In genomic region chr4:2259541-2260267, GRCh38 we compare ENCODE assay signal across 9 cellular contexts. TPM values are rescaled to one million over a fixed set of nuclear protein-coding genes. Genes with fewer than 3 reads are reported as not detected.
DNase-seq lines count a peak whose midpoint lies in the region; ATAC-seq and TF ChIP-seq lines count a peak whose summit lies in the region.
"Had no signal": no experiment of that assay in that cellular context is flagged by ENCODE, and none has a peak within 500 bp of the region (broad histone marks: within the 10 kb centered on the region; RNA-seq: fewer than 3 reads in every experiment).

No MANE protein-coding gene starts in this region.

- POLR2A ChIA-PET in CD8-positive, alpha-beta memory T cell (lab: Charles Lee) = interaction anchor here (0.9 kb wide), 1 partner anchor 19 kb away, joined by 3 read pairs; no protein-coding TSS in a partner anchor
- POLR2A ChIA-PET in activated CD4-positive, alpha-beta memory T cell treated with anti-CD3 and anti-CD28 coated beads for 36 hours (lab: Charles Lee) = no interaction called here

- H3K4me1 ChIP-seq in CD8-positive, alpha-beta memory T cell (ENCODE audit: insufficient read depth, low read length) = peaks cover 23% of the 10 kb centered on the region

- H3K27ac Mint-ChIP-seq in CD8-positive, alpha-beta memory T cell = peak overlapping the region; percentile 41 to 78 (median 56)
- no peak overlapping the region for H3K27ac Mint-ChIP-seq in activated CD4-positive, alpha-beta memory T cell treated with anti-CD3 and anti-CD28 coated beads for 36 hours
- no peak overlapping the region for H3K27ac Mint-ChIP-seq in Calu3 (ENCODE audit: unreplicated experiment)

- no peak overlapping the region for H3K27ac ChIP-seq in CD8-positive, alpha-beta memory T cell (ENCODE audit: low read depth, low read length)

- peaks cover 4 to 35% (median 7%) of the 10 kb centered on the region in 3 donors for H3K4me1 Mint-ChIP-seq in CD8-positive, alpha-beta memory T cell
- peaks cover 3% of the 10 kb centered on the region for H3K4me1 Mint-ChIP-seq in activated CD4-positive, alpha-beta memory T cell treated with anti-CD3 and anti-CD28 coated beads for 36 hours (ENCODE audit: low read depth)
- no peaks in the 10 kb centered on the region for H3K4me1 Mint-ChIP-seq in Calu3 (ENCODE audit: low read depth, unreplicated experiment)

- H3K36me3 Mint-ChIP-seq in CD8-positive, alpha-beta memory T cell = peaks cover 0 to 27% (median 1%) of the 10 kb centered on the region in 3 donors
- H3K36me3 Mint-ChIP-seq in activated CD4-positive, alpha-beta memory T cell treated with anti-CD3 and anti-CD28 coated beads for 36 hours = no peaks in the 10 kb centered on the region
- peaks cover 10% of the 10 kb centered on the region for H3K36me3 Mint-ChIP-seq in Calu3 (ENCODE audit: insufficient read depth, unreplicated experiment)

- H3K27me3 Mint-ChIP-seq in CD8-positive, alpha-beta memory T cell = no peaks in the 10 kb centered on the region
- H3K27me3 Mint-ChIP-seq in activated CD4-positive, alpha-beta memory T cell treated with anti-CD3 and anti-CD28 coated beads for 36 hours = no peaks in the 10 kb centered on the region
- no peaks in the 10 kb centered on the region for H3K27me3 Mint-ChIP-seq in Calu3 (ENCODE audit: unreplicated experiment)

- no peak for TF ChIP-seq CTCF in Calu3 (IDR thresholded peaks at IDR 0.05; ENCODE audit: unreplicated experiment)

- H3K36me3 ChIP-seq in CD8-positive, alpha-beta memory T cell (ENCODE audit: insufficient read depth, low read length) = no peaks in the 10 kb centered on the region

- no peaks in the 10 kb centered on the region for H3K27me3 ChIP-seq in CD8-positive, alpha-beta memory T cell (ENCODE audit: insufficient read depth, low read length, poor library complexity, severe bottlenecking)

- intact Hi-C loops in activated CD4-positive, alpha-beta memory T cell treated with anti-CD3 and anti-CD28 coated beads for 36 hours (cut with micrococcal nuclease) = no loop called here
- intact Hi-C loops in Right ventricle myocardium superior (cut with DNase I) = loop anchor here (10.0 kb wide), 1 partner anchor 155 kb away; the partner anchor contains the start of genes CFAP99 and ZFYVE28
- intact Hi-C loops in posterior cingulate gyrus (cut with DNase I) = loop anchor here (2.0 to 5.0 kb wide), 3 partner anchors 15 to 278 kb away; partner anchors contain the start of genes CFAP99, FAM193A and ZFYVE28
- intact Hi-C loops in Calu3 (cut with micrococcal nuclease; ENCODE audit: unreplicated experiment) = no loop called here

- H3K4me3 Mint-ChIP-seq in CD8-positive, alpha-beta memory T cell = peak overlapping the region; percentile 54 to 75 (median 69)
- no peak overlapping the region for H3K4me3 Mint-ChIP-seq in activated CD4-positive, alpha-beta memory T cell treated with anti-CD3 and anti-CD28 coated beads for 36 hours
- no peak overlapping the region for H3K4me3 Mint-ChIP-seq in Calu3 (ENCODE audit: low read depth, unreplicated experiment)

- no TSS peak for BruUV-seq in Calu3 (replicated peaks; lab: Mats Ljungman, UMichigan)

- no peaks in the 10 kb centered on the region for H3K9me3 ChIP-seq in CD8-positive, alpha-beta memory T cell (ENCODE audit: low read length)

- peak in 2 of 5 donors; percentile 1 to 46 for DNase-seq in CD8-positive, alpha-beta memory T cell
- peak; percentile 8 for DNase-seq in activated CD4-positive, alpha-beta memory T cell treated with anti-CD3 and anti-CD28 coated beads for 36 hours
- DNase-seq in Right ventricle myocardium superior (peak; percentile 33), posterior cingulate gyrus (peak in 8 of 10 donors; percentile 3 to 78 (median 13)), midbrain (lab: John Stamatoyannopoulos, UW) (no peak), NCI-H526 treated with DMSO at 0.1 percent for 48 hours (lab: John Stamatoyannopoulos, UW) (no peak), Calu3 (no peak)
- DNase-seq: activated naive CD4-positive, alpha-beta T cell had no signal

- ATAC-seq in Right ventricle myocardium superior (ENCODE audit: poor library complexity) = no peak
- no peak for ATAC-seq in GM21515 (IDR thresholded peaks at IDR 0.05; ENCODE audit: unreplicated experiment)

- H3K9me3 Mint-ChIP-seq in CD8-positive, alpha-beta memory T cell = no peaks in the 10 kb centered on the region
- H3K9me3 Mint-ChIP-seq in activated CD4-positive, alpha-beta memory T cell treated with anti-CD3 and anti-CD28 coated beads for 36 hours = no peaks in the 10 kb centered on the region
- H3K9me3 Mint-ChIP-seq in Calu3 (ENCODE audit: low read depth, unreplicated experiment) = no peaks in the 10 kb centered on the region

- no peak overlapping the region for H3K4me3 ChIP-seq in CD8-positive, alpha-beta memory T cell (ENCODE audit: low read length)

- CTCF ChIA-PET in CD8-positive, alpha-beta memory T cell (lab: Charles Lee) = interaction anchor here (0.9 to 1.9 kb wide), 2 partner anchors 36 to 39 kb away, joined by 3 to 6 read pairs; no protein-coding TSS in a partner anchor
- CTCF ChIA-PET in activated CD4-positive, alpha-beta memory T cell treated with anti-CD3 and anti-CD28 coated beads for 36 hours (lab: Charles Lee) = interaction anchor here (1.0 to 1.3 kb wide), 2 partner anchors 153 to 203 kb away, joined by 3 read pairs; no protein-coding TSS in a partner anchor
- CTCF ChIA-PET in Calu3 (lab: Charles Lee) = no interaction called here

RNA-seq across cellular contexts. Expression of gene MXD4, which starts 2.2 kb away (rescaled TPM):
- 10 to 100 TPM; 10.2 to 12.2 TPM for total RNA-seq in CD8-positive, alpha-beta memory T cell
- 47.2 TPM for polyA plus RNA-seq in CD8-positive, alpha-beta memory T cell
- total RNA-seq in activated CD4-positive, alpha-beta memory T cell treated with anti-CD3 and anti-CD28 coated beads for 36 hours = 1 to 10 TPM; 3.6 to 4.9 TPM
- total RNA-seq in Right ventricle myocardium superior = 31.5 TPM
- total RNA-seq in Calu3 (2022) = 12.8 and 15.0 TPM in 2 replicates

RNA-seq across cellular contexts. Expression of gene HAUS3, which starts 17.8 kb away (rescaled TPM):
- 10 to 100 TPM; 23.8 to 23.9 TPM for total RNA-seq in CD8-positive, alpha-beta memory T cell
- polyA plus RNA-seq in CD8-positive, alpha-beta memory T cell = 26.6 TPM
- total RNA-seq in activated CD4-positive, alpha-beta memory T cell treated with anti-CD3 and anti-CD28 coated beads for 36 hours = 10 to 100 TPM; 20.2 to 20.3 TPM
- total RNA-seq in Right ventricle myocardium superior = 5.7 TPM
- total RNA-seq in Calu3 (2022) = 12.9 and 13.4 TPM in 2 replicates

RNA-seq across cellular contexts. Expression of gene POLN, which starts 17.8 kb away (rescaled TPM):
- total RNA-seq in CD8-positive, alpha-beta memory T cell = 1 to 10 TPM; 1.5 to 1.6 TPM
- polyA plus RNA-seq in CD8-positive, alpha-beta memory T cell = 0.55 TPM
- 1 to 10 TPM; 2.7 to 4.0 TPM for total RNA-seq in activated CD4-positive, alpha-beta memory T cell treated with anti-CD3 and anti-CD28 coated beads for 36 hours
- total RNA-seq in Right ventricle myocardium superior = 2.3 TPM
- total RNA-seq in Calu3 (2022) = 4.1 and 5.2 TPM in 2 replicates

Comparison
In these comparisons a context has a peak if more than half of its experiments do, and no peak if none do; other contexts are left out.
1. DNase-seq: peak in activated CD4-positive, alpha-beta memory T cell treated with anti-CD3 and anti-CD28 coated beads for 36 hours (single experiment), Right ventricle myocardium superior (single experiment) and posterior cingulate gyrus (8 of 10); none in midbrain (single experiment), NCI-H526 treated with DMSO at 0.1 percent for 48 hours (single experiment) and Calu3 (single experiment).
2. H3K27ac Mint-ChIP-seq: peak in CD8-positive, alpha-beta memory T cell (8 of 8); none in activated CD4-positive, alpha-beta memory T cell treated with anti-CD3 and anti-CD28 coated beads for 36 hours (single experiment) and Calu3 (single experiment).
3. H3K4me3 Mint-ChIP-seq: peak in CD8-positive, alpha-beta memory T cell (7 of 7); none in activated CD4-positive, alpha-beta memory T cell treated with anti-CD3 and anti-CD28 coated beads for 36 hours (single experiment) and Calu3 (single experiment).
4. intact Hi-C loops: an anchor here in Right ventricle myocardium superior (10.0 kb wide) and posterior cingulate gyrus (2.0 to 5.0 kb wide); none called in activated CD4-positive, alpha-beta memory T cell treated with anti-CD3 and anti-CD28 coated beads for 36 hours and Calu3.